In genomic region chr12:46371718-46372130, GRCh38 we compare ENCODE assay signal across 8 cellular contexts. TPM values are rescaled to one million over a fixed set of nuclear protein-coding genes. Genes with fewer than 3 reads are reported as not detected.
A peak's percentile ranks its signal among the peaks of the same experiment; 100 is the strongest.
DNase-seq lines count a peak whose midpoint lies in the region; ATAC-seq lines count a peak whose summit lies in the region.

No MANE protein-coding gene starts in this region.

- intact Hi-C loops in left colon (cut with DNase I, micrococcal nuclease) = no loop called here

- peak; percentile 57 for DNase-seq in GF-D8 (lab: John Stamatoyannopoulos, UW)
- DNase-seq in LHCN-M2 (ENCODE audit: low read depth) = peak; percentile 61
- DNase-seq in T-helper 2 cell = peak in 4 of 5 experiments; percentile 20 to 73 (median 44)
- DNase-seq in caudate nucleus (lab: John Stamatoyannopoulos, UW) = peak in 48 of 61 donors; percentile 23 to 88 (median 72)
- peak in 1 of 2 donors; percentile 71 for DNase-seq in left colon
- peak; percentile 29 for DNase-seq in stimulated activated CD4-positive, alpha-beta T cell treated with anti-CD3 and anti-CD28 coated beads, Interleukin-2, amount 100 ng/mL, for 4 hours (ENCODE audit: low read depth)
- DNase-seq in central memory CD4-positive, alpha-beta T cell = no peak

- H3K27ac ChIP-seq in caudate nucleus (ENCODE audit: low read depth, low read length) = peak overlapping the region; percentile 99

- ATAC-seq in GM21737 (IDR thresholded peaks at IDR 0.05; ENCODE audit: unreplicated experiment) (peak; percentile 9), left colon (peak; percentile 40)

RNA-seq across cellular contexts. Expression of gene SLC38A2, which starts 0.8 kb away (rescaled TPM):
- 427 and 497 TPM in 2 replicates for total RNA-seq in LHCN-M2 (2014; rRNA removed)
- 124 TPM for polyA plus RNA-seq in LHCN-M2 (2012)
- 100 to 1,000 TPM; 128 to 220 TPM for total RNA-seq in left colon
